1 cellular context compared by ENCODE assay signal in the genomic region with DNA sequence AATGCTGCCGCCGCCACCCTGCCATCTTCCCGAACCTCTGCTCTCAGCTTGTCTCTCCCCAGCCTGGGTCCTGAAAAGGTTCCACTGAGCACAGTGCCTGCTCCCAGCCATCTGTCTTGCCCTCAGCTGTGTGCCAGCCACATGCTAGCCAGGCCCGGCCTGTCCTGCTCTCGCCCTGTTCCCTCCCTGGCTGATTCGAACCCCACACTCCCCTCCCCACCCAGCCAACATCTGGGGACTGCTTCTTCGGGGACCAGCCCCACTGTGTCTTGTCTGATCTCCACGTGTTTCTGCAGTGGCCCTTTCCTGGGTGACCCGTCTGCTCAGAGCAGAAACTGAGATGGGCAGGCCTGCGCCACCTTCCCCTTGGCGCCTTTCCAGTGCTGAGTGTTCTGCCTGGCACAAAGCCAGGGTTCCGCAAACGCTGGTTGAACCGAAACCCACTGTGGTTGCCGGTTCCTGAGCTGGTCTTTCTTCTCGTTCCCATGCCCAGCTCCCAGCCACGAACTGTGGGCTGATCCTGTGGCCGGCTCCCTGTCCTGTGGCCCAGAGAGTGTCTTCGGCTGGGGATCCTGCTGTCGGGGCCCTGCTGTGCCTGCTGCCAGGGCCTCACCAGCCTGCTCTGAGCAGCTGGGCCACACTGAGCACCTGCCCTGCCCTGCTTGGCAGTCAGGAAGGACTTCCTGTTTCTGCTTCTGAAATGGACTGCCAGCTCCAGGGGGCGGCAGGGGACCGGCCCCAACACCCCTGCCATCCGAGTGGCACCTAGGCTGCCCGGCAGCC.
TF ChIP-seq lines count a peak whose summit lies in the region.

No MANE protein-coding gene starts in this region.

TF ChIP-seq in GM12878, 131 proteins besides CTCF, POLR2A, EP300 and RAD21 (continued from another document and continues in another):
- TF ChIP-seq, protein P1, sequence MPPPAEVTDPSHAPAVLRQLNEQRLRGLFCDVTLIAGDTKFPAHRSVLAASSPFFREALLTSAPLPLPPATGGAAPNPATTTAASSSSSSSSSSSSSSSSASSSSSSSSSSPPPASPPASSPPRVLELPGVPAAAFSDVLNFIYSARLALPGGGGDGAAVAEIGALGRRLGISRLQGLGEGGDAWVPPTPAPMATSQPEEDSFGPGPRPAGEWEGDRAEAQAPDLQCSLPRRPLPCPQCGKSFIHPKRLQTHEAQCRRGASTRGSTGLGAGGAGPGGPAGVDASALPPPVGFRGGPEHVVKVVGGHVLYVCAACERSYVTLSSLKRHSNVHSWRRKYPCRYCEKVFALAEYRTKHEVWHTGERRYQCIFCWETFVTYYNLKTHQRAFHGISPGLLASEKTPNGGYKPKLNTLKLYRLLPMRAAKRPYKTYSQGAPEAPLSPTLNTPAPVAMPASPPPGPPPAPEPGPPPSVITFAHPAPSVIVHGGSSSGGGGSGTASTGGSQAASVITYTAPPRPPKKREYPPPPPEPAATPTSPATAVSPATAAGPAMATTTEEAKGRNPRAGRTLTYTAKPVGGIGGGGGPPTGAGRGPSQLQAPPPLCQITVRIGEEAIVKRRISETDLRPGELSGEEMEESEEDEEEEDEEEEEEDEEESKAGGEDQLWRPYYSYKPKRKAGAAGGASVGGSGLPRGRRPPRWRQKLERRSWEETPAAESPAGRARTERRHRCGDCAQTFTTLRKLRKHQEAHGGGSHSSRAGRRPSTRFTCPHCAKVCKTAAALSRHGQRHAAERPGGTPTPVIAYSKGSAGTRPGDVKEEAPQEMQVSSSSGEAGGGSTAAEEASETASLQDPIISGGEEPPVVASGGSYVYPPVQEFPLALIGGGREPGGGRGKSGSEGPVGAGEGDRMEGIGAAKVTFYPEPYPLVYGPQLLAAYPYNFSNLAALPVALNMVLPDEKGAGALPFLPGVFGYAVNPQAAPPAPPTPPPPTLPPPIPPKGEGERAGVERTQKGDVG (CRISPR knock-in tag; IDR thresholded peaks at IDR 0.05): no peak
- TF ChIP-seq EED (IDR thresholded peaks at IDR 0.05; ENCODE audit: low read depth): peak; percentile 99
- peak; percentile 99 for TF ChIP-seq GATAD2B (conservative IDR thresholded peaks at IDR 0.05; ENCODE audit: low read depth)
- TF ChIP-seq, protein P2, sequence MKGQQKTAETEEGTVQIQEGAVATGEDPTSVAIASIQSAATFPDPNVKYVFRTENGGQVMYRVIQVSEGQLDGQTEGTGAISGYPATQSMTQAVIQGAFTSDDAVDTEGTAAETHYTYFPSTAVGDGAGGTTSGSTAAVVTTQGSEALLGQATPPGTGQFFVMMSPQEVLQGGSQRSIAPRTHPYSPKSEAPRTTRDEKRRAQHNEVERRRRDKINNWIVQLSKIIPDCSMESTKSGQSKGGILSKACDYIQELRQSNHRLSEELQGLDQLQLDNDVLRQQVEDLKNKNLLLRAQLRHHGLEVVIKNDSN (IDR thresholded peaks at IDR 0.05; ENCODE audit: borderline replicate concordance, extremely low read length, insufficient read depth, low read depth, low read length): no peak
- TF ChIP-seq CEBPB (IDR thresholded peaks at IDR 0.05; ENCODE audit: borderline replicate concordance in 1 of 2, low read depth in 2 of 2, low read length in 2 of 2): no peak
- TF ChIP-seq, protein P3, sequence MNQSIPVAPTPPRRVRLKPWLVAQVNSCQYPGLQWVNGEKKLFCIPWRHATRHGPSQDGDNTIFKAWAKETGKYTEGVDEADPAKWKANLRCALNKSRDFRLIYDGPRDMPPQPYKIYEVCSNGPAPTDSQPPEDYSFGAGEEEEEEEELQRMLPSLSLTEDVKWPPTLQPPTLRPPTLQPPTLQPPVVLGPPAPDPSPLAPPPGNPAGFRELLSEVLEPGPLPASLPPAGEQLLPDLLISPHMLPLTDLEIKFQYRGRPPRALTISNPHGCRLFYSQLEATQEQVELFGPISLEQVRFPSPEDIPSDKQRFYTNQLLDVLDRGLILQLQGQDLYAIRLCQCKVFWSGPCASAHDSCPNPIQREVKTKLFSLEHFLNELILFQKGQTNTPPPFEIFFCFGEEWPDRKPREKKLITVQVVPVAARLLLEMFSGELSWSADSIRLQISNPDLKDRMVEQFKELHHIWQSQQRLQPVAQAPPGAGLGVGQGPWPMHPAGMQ (IDR thresholded peaks at IDR 0.05; ENCODE audit: borderline replicate concordance): peak; percentile 57; the same call in 1 of the 2 replicates
- TF ChIP-seq TBL1XR1 (IDR thresholded peaks at IDR 0.05; ENCODE audit: low read depth, low read length): no peak
- TF ChIP-seq CREM (IDR thresholded peaks at IDR 0.05; ENCODE audit: low read depth): peak; percentile 59
- TF ChIP-seq TAF1 (IDR thresholded peaks at IDR 0.05; ENCODE audit: borderline replicate concordance, low read depth, low read length): no peak
- TF ChIP-seq NRF1 (conservative IDR thresholded peaks at IDR 0.05; ENCODE audit: low read depth, low read length): no peak
- TF ChIP-seq MTA3 (IDR thresholded peaks at IDR 0.05; ENCODE audit: borderline replicate concordance, low read length): no peak
- TF ChIP-seq MEF2B (IDR thresholded peaks at IDR 0.05; ENCODE audit: partially characterized antibody, poor library complexity, severe bottlenecking): peak; percentile 42
- no peak for TF ChIP-seq TCF7 (IDR thresholded peaks at IDR 0.05; ENCODE audit: borderline replicate concordance)
- peak; percentile 56; the same call in 1 of the 2 replicates for TF ChIP-seq POLR2AphosphoS2 (IDR thresholded peaks at IDR 0.05; ENCODE audit: low read depth, low read length)
- TF ChIP-seq IKZF2 (IDR thresholded peaks at IDR 0.05): peak; percentile 94 to 95
- no peak for TF ChIP-seq HDAC6 (IDR thresholded peaks at IDR 0.05; ENCODE audit: unreplicated experiment)
- no peak for TF ChIP-seq BMI1 (IDR thresholded peaks at IDR 0.05; ENCODE audit: borderline replicate concordance)
- TF ChIP-seq RCOR1 (conservative IDR thresholded peaks at IDR 0.05; ENCODE audit: low read depth, low read length): 0 out of 2 replicates have a peak, but pooled peaks have one; percentile 20
- TF ChIP-seq ETV6 (conservative IDR thresholded peaks at IDR 0.05 in 1 of 2, IDR thresholded peaks at IDR 0.05 in 1 of 2; ENCODE audit: borderline replicate concordance in 1 of 2, low read depth in 1 of 2): peak in 1 of 2 experiments; percentile 62; a peak in 1 of 4 replicates
- TF ChIP-seq, protein P4, sequence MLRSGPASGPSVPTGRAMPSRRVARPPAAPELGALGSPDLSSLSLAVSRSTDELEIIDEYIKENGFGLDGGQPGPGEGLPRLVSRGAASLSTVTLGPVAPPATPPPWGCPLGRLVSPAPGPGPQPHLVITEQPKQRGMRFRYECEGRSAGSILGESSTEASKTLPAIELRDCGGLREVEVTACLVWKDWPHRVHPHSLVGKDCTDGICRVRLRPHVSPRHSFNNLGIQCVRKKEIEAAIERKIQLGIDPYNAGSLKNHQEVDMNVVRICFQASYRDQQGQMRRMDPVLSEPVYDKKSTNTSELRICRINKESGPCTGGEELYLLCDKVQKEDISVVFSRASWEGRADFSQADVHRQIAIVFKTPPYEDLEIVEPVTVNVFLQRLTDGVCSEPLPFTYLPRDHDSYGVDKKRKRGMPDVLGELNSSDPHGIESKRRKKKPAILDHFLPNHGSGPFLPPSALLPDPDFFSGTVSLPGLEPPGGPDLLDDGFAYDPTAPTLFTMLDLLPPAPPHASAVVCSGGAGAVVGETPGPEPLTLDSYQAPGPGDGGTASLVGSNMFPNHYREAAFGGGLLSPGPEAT (IDR thresholded peaks at IDR 0.05; ENCODE audit: low read depth): peak; percentile 76
- peak; percentile 64 for TF ChIP-seq MXI1 (IDR thresholded peaks at IDR 0.05; ENCODE audit: low read depth, low read length)
- TF ChIP-seq HDAC2 (IDR thresholded peaks at IDR 0.05): no peak
- TF ChIP-seq PAX5 (IDR thresholded peaks at IDR 0.05; ENCODE audit: borderline replicate concordance, low read depth, low read length): peak; percentile 65
- no peak for TF ChIP-seq CHD4 (IDR thresholded peaks at IDR 0.05)
- TF ChIP-seq POLR2AphosphoS5 (IDR thresholded peaks at IDR 0.05; ENCODE audit: low read length): peak; percentile 71; the same call in 1 of the 2 replicates
- peak; percentile 86 for TF ChIP-seq TCF12 (IDR thresholded peaks at IDR 0.05; ENCODE audit: low read depth, low read length)
- no peak for TF ChIP-seq ZNF384 (IDR thresholded peaks at IDR 0.05; ENCODE audit: borderline replicate concordance, low read depth, low read length)
- no peak for TF ChIP-seq SRF (IDR thresholded peaks at IDR 0.05; ENCODE audit: low read depth in 2 of 2, low read length in 2 of 2)
- peak; percentile 35 for TF ChIP-seq E4F1 (IDR thresholded peaks at IDR 0.05; ENCODE audit: borderline replicate concordance, partially characterized antibody)
- TF ChIP-seq IKZF1 (conservative IDR thresholded peaks at IDR 0.05): peak; percentile 98
- peak; percentile 99 for TF ChIP-seq SMAD1 (IDR thresholded peaks at IDR 0.05; ENCODE audit: low read depth, partially characterized antibody)
- TF ChIP-seq SMC3 (IDR thresholded peaks at IDR 0.05; ENCODE audit: borderline replicate concordance, low read length): 0 out of 2 replicates have a peak, but pooled peaks have one; percentile 25
- no peak for TF ChIP-seq NR2C2 (IDR thresholded peaks at IDR 0.05; ENCODE audit: borderline replicate concordance, control insufficient read depth, insufficient read length, low read depth)
- peak; percentile 71 for TF ChIP-seq IRF4 (IDR thresholded peaks at IDR 0.05; ENCODE audit: low read depth, low read length)
- no peak for TF ChIP-seq HCFC1 (IDR thresholded peaks at IDR 0.05; ENCODE audit: low read length)
- TF ChIP-seq LARP7 (IDR thresholded peaks at IDR 0.05): peak; percentile 69; the same call in 1 of the 2 replicates
- no peak for TF ChIP-seq EZH2 (IDR thresholded peaks at IDR 0.05; ENCODE audit: borderline replicate concordance, control insufficient read depth, low read depth, low read length)
- 0 out of 2 replicates have a peak, but pooled peaks have one; percentile 9 for TF ChIP-seq ESRRA (IDR thresholded peaks at IDR 0.05; ENCODE audit: low read length)
- TF ChIP-seq NBN (IDR thresholded peaks at IDR 0.05): peak; percentile 84
- peak; percentile 68 for TF ChIP-seq NR2F1 (conservative IDR thresholded peaks at IDR 0.05)
- TF ChIP-seq EGR1 (IDR thresholded peaks at IDR 0.05; ENCODE audit: borderline replicate concordance in 1 of 2, low read depth in 2 of 2, low read length in 2 of 2): peak in 1 of 2 experiments; percentile 37; a peak in 1 of 3 replicates
- peak; percentile 7; the same call in 1 of the 3 replicates for TF ChIP-seq POU2F2 (IDR thresholded peaks at IDR 0.05; ENCODE audit: borderline replicate concordance, low read depth, low read length)
- no peak for TF ChIP-seq STAT3 (IDR thresholded peaks at IDR 0.05; ENCODE audit: low read depth, low read length)
- TF ChIP-seq SMARCA5 (IDR thresholded peaks at IDR 0.05): peak; percentile 87
- no peak for TF ChIP-seq ZNF24 (IDR thresholded peaks at IDR 0.05)
- no peak for TF ChIP-seq BACH1 (IDR thresholded peaks at IDR 0.05; ENCODE audit: borderline replicate concordance)
- TF ChIP-seq IRF3 (IDR thresholded peaks at IDR 0.05): no peak
- TF ChIP-seq DPF2 (IDR thresholded peaks at IDR 0.05): peak; percentile 95
- no peak for TF ChIP-seq CBX5 (IDR thresholded peaks at IDR 0.05; ENCODE audit: low read depth)
- TF ChIP-seq FOXK2 (IDR thresholded peaks at IDR 0.05): no peak
- TF ChIP-seq, protein P5, sequence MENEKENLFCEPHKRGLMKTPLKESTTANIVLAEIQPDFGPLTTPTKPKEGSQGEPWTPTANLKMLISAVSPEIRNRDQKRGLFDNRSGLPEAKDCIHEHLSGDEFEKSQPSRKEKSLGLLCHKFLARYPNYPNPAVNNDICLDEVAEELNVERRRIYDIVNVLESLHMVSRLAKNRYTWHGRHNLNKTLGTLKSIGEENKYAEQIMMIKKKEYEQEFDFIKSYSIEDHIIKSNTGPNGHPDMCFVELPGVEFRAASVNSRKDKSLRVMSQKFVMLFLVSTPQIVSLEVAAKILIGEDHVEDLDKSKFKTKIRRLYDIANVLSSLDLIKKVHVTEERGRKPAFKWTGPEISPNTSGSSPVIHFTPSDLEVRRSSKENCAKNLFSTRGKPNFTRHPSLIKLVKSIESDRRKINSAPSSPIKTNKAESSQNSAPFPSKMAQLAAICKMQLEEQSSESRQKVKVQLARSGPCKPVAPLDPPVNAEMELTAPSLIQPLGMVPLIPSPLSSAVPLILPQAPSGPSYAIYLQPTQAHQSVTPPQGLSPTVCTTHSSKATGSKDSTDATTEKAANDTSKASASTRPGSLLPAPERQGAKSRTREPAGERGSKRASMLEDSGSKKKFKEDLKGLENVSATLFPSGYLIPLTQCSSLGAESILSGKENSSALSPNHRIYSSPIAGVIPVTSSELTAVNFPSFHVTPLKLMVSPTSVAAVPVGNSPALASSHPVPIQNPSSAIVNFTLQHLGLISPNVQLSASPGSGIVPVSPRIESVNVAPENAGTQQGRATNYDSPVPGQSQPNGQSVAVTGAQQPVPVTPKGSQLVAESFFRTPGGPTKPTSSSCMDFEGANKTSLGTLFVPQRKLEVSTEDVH (IDR thresholded peaks at IDR 0.05; ENCODE audit: low read depth, partially characterized antibody): no peak
- TF ChIP-seq HDGF (IDR thresholded peaks at IDR 0.05): peak; percentile 80
- no peak for TF ChIP-seq YY1 (IDR thresholded peaks at IDR 0.05; ENCODE audit: low read depth, low read length)
- TF ChIP-seq MEF2A (IDR thresholded peaks at IDR 0.05; ENCODE audit: insufficient read depth, low read depth, low read length): no peak
- TF ChIP-seq SPI1 (IDR thresholded peaks at IDR 0.05; ENCODE audit: borderline replicate concordance, insufficient read depth, low read depth, low read length): peak; percentile 84
- TF ChIP-seq BCL11A (IDR thresholded peaks at IDR 0.05; ENCODE audit: low read depth, low read length): no peak
